25 cellular contexts compared by ENCODE assay signal in genomic region chr2:188276255-188276654, GRCh38. TPM values are rescaled to one million over a fixed set of nuclear protein-coding genes. Genes with fewer than 3 reads are reported as not detected.
DNase-seq lines count a peak whose midpoint lies in the region; ATAC-seq, FAIRE-seq and TF ChIP-seq lines count a peak whose summit lies in the region.
"Had no signal": no experiment of that assay in that cellular context is flagged by ENCODE, and none has a peak within 500 bp of the region (broad histone marks: within the 10 kb centered on the region; RNA-seq: fewer than 3 reads in every experiment).

No MANE protein-coding gene starts in this region.

- no peak for TF ChIP-seq EP300 in H1 (IDR thresholded peaks at IDR 0.05; ENCODE audit: borderline replicate concordance in 1 of 2, low read depth in 2 of 2, low read length in 2 of 2)

- H3K14ac ChIP-seq in H9 (ENCODE audit: insufficient read depth, low read length), result no peak overlapping the region
- no peak overlapping the region for H3K14ac ChIP-seq in H1 (ENCODE audit: insufficient read length)

- POLR2A ChIA-PET in H1 (lab: Charles Lee; ENCODE audit: partially characterized antibody), result interaction anchor here (0.9 kb wide), 1 partner anchor 32 kb away, joined by 5 read pairs; no protein-coding TSS in a partner anchor

- TF ChIP-seq CTCF in H9 (conservative IDR thresholded peaks at IDR 0.05), result no peak
- TF ChIP-seq CTCF in H1 (IDR thresholded peaks at IDR 0.05; ENCODE audit: control extremely low read depth in 1 of 3, insufficient read depth in 1 of 3, low read depth in 1 of 3, low read length in 3 of 3), result no peak
- TF ChIP-seq CTCF in right atrium auricular region (IDR thresholded peaks at IDR 0.05), result no peak
- TF ChIP-seq CTCF in mucosa of descending colon (IDR thresholded peaks at IDR 0.05), result no peak
- TF ChIP-seq CTCF in heart left ventricle (IDR thresholded peaks at IDR 0.05), result no peak

- H3K4me1 ChIP-seq in H9 (ENCODE audit: insufficient read depth, low read length) (peaks cover 13% of the 10 kb centered on the region), HUES6 (ENCODE audit: control insufficient read depth, insufficient read depth, low read length) (peaks cover 37% of the 10 kb centered on the region), H1 (replicated peaks in 1 of 4; ENCODE audit: control insufficient read depth in 3 of 4, insufficient read depth in 4 of 4, low read length in 3 of 4) (peaks cover 1 to 15% (median 13%) of the 10 kb centered on the region in 4 experiments; a peak in 4 of 7 replicates), right atrium auricular region (no peaks in the 10 kb centered on the region), mucosa of descending colon (ENCODE audit: low read depth) (no peaks in the 10 kb centered on the region), heart left ventricle (no peaks in the 10 kb centered on the region)
- H3K4me1 ChIP-seq: BE2C had no signal

- H3K4me2 ChIP-seq in H9 (ENCODE audit: insufficient read depth, insufficient read length, low read length) (peak overlapping the region; percentile 22), H1 (ENCODE audit: insufficient read depth in 1 of 2, low read depth in 2 of 2, low read length in 2 of 2) (peak overlapping the region; percentile 7 to 9; a peak in 2 of 4 replicates)

- H3K23me2 ChIP-seq in H9 (ENCODE audit: insufficient read length, low read depth, low read length, poor library complexity, severe bottlenecking), result peaks cover 5% of the 10 kb centered on the region
- no peaks in the 10 kb centered on the region; the same call in 1 of the 2 replicates for H3K23me2 ChIP-seq in H1 (ENCODE audit: low read depth, low read length)

- no peak overlapping the region for H2AK5ac ChIP-seq in H9 (ENCODE audit: insufficient read length, low read length)
- no peak overlapping the region for H2AK5ac ChIP-seq in H1 (ENCODE audit: low read depth, low read length)

- H3K27ac ChIP-seq in H9 (ENCODE audit: insufficient read length, low read depth, low read length) (peak overlapping the region; percentile 71), HUES6 (ENCODE audit: low read depth, low read length) (peak overlapping the region; percentile 20; the same call in 1 of the 2 replicates), H1 (ENCODE audit: low read depth, low read length) (peak overlapping the region; percentile 23; the same call in 1 of the 2 replicates), right atrium auricular region (no peak overlapping the region), heart left ventricle (no peak overlapping the region)
- H3K27ac ChIP-seq: GM23248 had no signal

- H3K27me3 ChIP-seq in H9 (ENCODE audit: insufficient read depth, low read length) (no peaks in the 10 kb centered on the region), HUES6 (ENCODE audit: control insufficient read depth, insufficient read depth, low read length) (no peaks in the 10 kb centered on the region), H1 (replicated peaks in 1 of 4; ENCODE audit: control insufficient read depth in 3 of 4, extremely low read depth in 1 of 4, insufficient read depth in 3 of 4, low read length in 3 of 4) (no peaks in the 10 kb centered on the region), right atrium auricular region (no peaks in the 10 kb centered on the region), heart left ventricle (no peaks in the 10 kb centered on the region)
- H3K27me3 ChIP-seq: BE2C had no signal

- peaks cover 59 to 61% of the 10 kb centered on the region in 2 experiments for H3K4me1 Mint-ChIP-seq in H9
- H3K4me1 Mint-ChIP-seq: CD4-positive, CD25-positive, alpha-beta regulatory T cell; CD8-positive, alpha-beta memory T cell had no signal

- H3K4me3 ChIP-seq in HUES6 (ENCODE audit: low read depth, low read length), result no peak overlapping the region
- no peak overlapping the region for H3K4me3 ChIP-seq in H1 (ENCODE audit: extremely low read depth in 1 of 4, insufficient read depth in 2 of 4, low read depth in 3 of 4, low read length in 4 of 4)
- no peak overlapping the region for H3K4me3 ChIP-seq in right atrium auricular region
- H3K4me3 ChIP-seq in mucosa of descending colon, result no peak overlapping the region
- no peak overlapping the region for H3K4me3 ChIP-seq in heart left ventricle
- H3K4me3 ChIP-seq: GM12878, GM23248 had no signal

- intact Hi-C loops in mucosa of descending colon (cut with DNase I, micrococcal nuclease), result no loop called here
- intact Hi-C loops in heart left ventricle (cut with DNase I), result no loop called here

- H3K27me3 Mint-ChIP-seq in H9 (ENCODE audit: low read depth), result no peaks in the 10 kb centered on the region
- H3K27me3 Mint-ChIP-seq: CD4-positive, CD25-positive, alpha-beta regulatory T cell; CD8-positive, alpha-beta memory T cell had no signal

- no peak for TF ChIP-seq RAD21 in H1 (IDR thresholded peaks at IDR 0.05 in 1 of 2, conservative IDR thresholded peaks at IDR 0.05 in 1 of 2; ENCODE audit: low read depth in 2 of 2, low read length in 2 of 2)

- no peaks in the 10 kb centered on the region for H4K20me1 ChIP-seq in H9 (ENCODE audit: control insufficient read depth, insufficient read depth, insufficient read length)
- no peaks in the 10 kb centered on the region for H4K20me1 ChIP-seq in H1 (replicated peaks in 1 of 2; ENCODE audit: control insufficient read depth in 1 of 2, insufficient read depth in 2 of 2, low read length in 2 of 2)

- H2AFZ ChIP-seq in H9 (ENCODE audit: low read length) (no peak overlapping the region), H1 (ENCODE audit: low read length) (no peak overlapping the region)
- H2AFZ ChIP-seq: GM23248 had no signal

- H4K8ac ChIP-seq in H9 (replicated peaks; ENCODE audit: insufficient read length, low read depth, low read length) (no peak overlapping the region), H1 (ENCODE audit: extremely low read depth, insufficient read depth, low read length) (no peak overlapping the region)

- H3K23ac ChIP-seq in H9 (ENCODE audit: insufficient read length, low read depth, low read length) (no peak overlapping the region), H1 (ENCODE audit: insufficient read length) (no peak overlapping the region)

- H2BK12ac ChIP-seq in H9 (ENCODE audit: insufficient read length, low read depth, low read length) (no peak overlapping the region), H1 (ENCODE audit: low read depth, low read length) (no peak overlapping the region)

- H3K56ac ChIP-seq in H9 (ENCODE audit: insufficient read length, low read depth, low read length) (no peak overlapping the region), H1 (replicated peaks; ENCODE audit: insufficient read length, low read depth, low read length) (no peak overlapping the region)

- DNase-seq in H9, result no peak
- no peak for DNase-seq in H1 (ENCODE audit: low read depth in 1 of 2, low spot score in 2 of 2)
- DNase-seq in effector CD8-positive, alpha-beta T cell (lab: John Stamatoyannopoulos, UW), result no peak
- DNase-seq in right atrium auricular region (ENCODE audit: low spot score), result no peak
- DNase-seq in mucosa of descending colon, result no peak
- DNase-seq in heart left ventricle, result no peak
- DNase-seq: ACHN; BE2C; C1 segment of cervical spinal cord; CD4-positive, CD25-positive, alpha-beta regulatory T cell; CD8-positive, alpha-beta memory T cell; COR-L47; DMS 273 treated with DMSO at 0.1 percent for 48 hours; DMS53; DND-41; EL; GM23248; H7; IMR-90; Karpas-422; KBM-7 had no signal

- H3K18ac ChIP-seq in H9 (ENCODE audit: insufficient read length, low read depth, low read length) (no peak overlapping the region), H1 (ENCODE audit: extremely low read depth, low read length) (no peak overlapping the region; the same call in 1 of the 2 replicates)

- H3K4me3 Mint-ChIP-seq in H9, result no peak overlapping the region; a peak in 1 of 5 replicates
- H3K4me3 Mint-ChIP-seq: CD4-positive, CD25-positive, alpha-beta regulatory T cell; CD8-positive, alpha-beta memory T cell had no signal

- no peak overlapping the region for H3T11ph ChIP-seq in H9 (ENCODE audit: low read length)

- H3K9ac ChIP-seq in H9 (ENCODE audit: extremely low read depth, insufficient read length, low read length), result no peak overlapping the region
- no peak overlapping the region for H3K9ac ChIP-seq in HUES6 (ENCODE audit: low read length)
- no peak overlapping the region for H3K9ac ChIP-seq in H1 (replicated peaks in 1 of 4; ENCODE audit: extremely low read depth in 1 of 4, low read depth in 3 of 4, low read length in 3 of 4)
- H3K9ac ChIP-seq: GM23248 had no signal

- H4K5ac ChIP-seq in H9 (ENCODE audit: insufficient read length, low read depth, low read length) (no peak overlapping the region), H1 (ENCODE audit: insufficient read length, low read depth, low read length) (no peak overlapping the region)

- H2BK120ac ChIP-seq in H9 (ENCODE audit: low read depth, low read length, poor library complexity, severe bottlenecking) (no peak overlapping the region), H1 (replicated peaks; ENCODE audit: low read depth, low read length) (no peak overlapping the region)

- H3K79me1 ChIP-seq in H9 (ENCODE audit: insufficient read depth, low read depth, low read length, poor library complexity, severe bottlenecking) (no peaks in the 10 kb centered on the region), H1 (ENCODE audit: low read depth, low read length) (no peaks in the 10 kb centered on the region)

- H3K27ac Mint-ChIP-seq in H9, result peak overlapping the region; percentile 90 to 99 (median 95)
- H3K27ac Mint-ChIP-seq: CD8-positive, alpha-beta memory T cell had no signal

- WGBS in H9 (ENCODE audit: extremely low coverage, insufficient read length, low lambda C conversion rate), result no CpG with 5 or more reads among the region's 10 CpGs
- 30% methylated on average over 10 of the region's 10 CpGs; no CpG with 5 or more reads in 1 of the 2 experiments for WGBS in H1 (ENCODE audit: extremely low coverage in 1 of 2, insufficient coverage in 1 of 2, insufficient read length in 1 of 2, insufficient replicate concordance in 2 of 2, low coverage in 1 of 2, low lambda C conversion rate in 2 of 2, missing lambda C conversion rate in 1 of 2), 2 experiments
- 90 to 96% (median 93%) methylated on average over 10 of the region's 10 CpGs for WGBS in heart left ventricle, 4 donors

- no peak overlapping the region for H2BK20ac ChIP-seq in H9 (ENCODE audit: low read depth, low read length, poor library complexity, severe bottlenecking)
- peak overlapping the region; percentile 83 for H2BK20ac ChIP-seq in H1 (ENCODE audit: low read length)

- no peak overlapping the region for H2BK5ac ChIP-seq in H9 (ENCODE audit: insufficient read length, low read length)
- peak overlapping the region; percentile 84; the same call in 1 of the 2 replicates for H2BK5ac ChIP-seq in H1 (ENCODE audit: low read depth, low read length)

- H4K91ac ChIP-seq in H9 (ENCODE audit: insufficient read length, low read depth, low read length), result no peak overlapping the region
- H4K91ac ChIP-seq in H1 (replicated peaks; ENCODE audit: insufficient read length, low read length), result no peak overlapping the region

- FAIRE-seq in H1 (lab: Jason Lieb, UNC), result peak; percentile 88
- FAIRE-seq: GM12878, GM19239, HTR-8/SVneo had no signal

- ATAC-seq in mucosa of descending colon (no peak), heart left ventricle (no peak)
- ATAC-seq: GM12878 had no signal

- H3K9me3 Mint-ChIP-seq in H9, result no peaks in the 10 kb centered on the region

- H3K4ac ChIP-seq in H9 (ENCODE audit: low read depth, low read length) (no peak overlapping the region), H1 (replicated peaks; ENCODE audit: insufficient read length, low read depth, low read length) (peak overlapping the region; percentile 65)

- H3K79me2 ChIP-seq in H9 (ENCODE audit: insufficient read depth, low read length) (no peaks in the 10 kb centered on the region), H1 (ENCODE audit: control insufficient read depth in 1 of 2, insufficient read depth in 2 of 2, low read length in 2 of 2) (no peaks in the 10 kb centered on the region)

- H3K9me3 ChIP-seq in H9 (ENCODE audit: control insufficient read depth, low read depth, low read length) (no peaks in the 10 kb centered on the region), HUES6 (ENCODE audit: control insufficient read depth, insufficient read depth, low read depth, low read length) (no peaks in the 10 kb centered on the region), H1 (ENCODE audit: insufficient read depth in 2 of 2, low read depth in 1 of 2, low read length in 1 of 2) (no peaks in the 10 kb centered on the region), right atrium auricular region (no peaks in the 10 kb centered on the region), mucosa of descending colon (no peaks in the 10 kb centered on the region), heart left ventricle (no peaks in the 10 kb centered on the region)
- H3K9me3 ChIP-seq: BE2C had no signal

- TF ChIP-seq POLR2A in H1 (IDR thresholded peaks at IDR 0.05; ENCODE audit: control extremely low read depth in 1 of 2, low read depth in 2 of 2, low read length in 2 of 2) (no peak), heart left ventricle (IDR thresholded peaks at IDR 0.05) (no peak)

- no peak overlapping the region for H2BK15ac ChIP-seq in H9 (ENCODE audit: low read depth, low read length)
- H2BK15ac ChIP-seq in H1 (ENCODE audit: low read length), result no peak overlapping the region

- no peaks in the 10 kb centered on the region for H3K36me3 Mint-ChIP-seq in H9 (ENCODE audit: insufficient read depth in 1 of 3, low read depth in 3 of 3)
- H3K36me3 Mint-ChIP-seq: CD4-positive, CD25-positive, alpha-beta regulatory T cell; CD8-positive, alpha-beta memory T cell had no signal

- H3K36me3 ChIP-seq in HUES6 (ENCODE audit: control insufficient read depth, insufficient read depth, low read length) (no peaks in the 10 kb centered on the region), H1 (ENCODE audit: control insufficient read depth in 2 of 4, insufficient read depth in 4 of 4, low read length in 3 of 4) (no peaks in the 10 kb centered on the region), right atrium auricular region (no peaks in the 10 kb centered on the region), mucosa of descending colon (ENCODE audit: low read depth) (no peaks in the 10 kb centered on the region), heart left ventricle (no peaks in the 10 kb centered on the region)
- H3K36me3 ChIP-seq: BE2C had no signal

- CTCF ChIA-PET in H1 (lab: Charles Lee; ENCODE audit: partially characterized antibody), result no interaction called here

RNA-seq across cellular contexts. Expression of gene GULP1, which starts 15.4 kb away (rescaled TPM):
- 124 and 140 TPM in 2 replicates for total RNA-seq in H9 (2021)
- 130 and 139 TPM in 2 replicates for total RNA-seq in H1 (2021; fragmentation: NEBNext Ultra II Directional; extraction: Animal tissue kit (Norgen Biotek cat#: 25700))
- 56.4 and 69.7 TPM in 2 replicates for polyA plus RNA-seq in H1 (2011; rRNA removed)
- 69.1 TPM for polyA plus RNA-seq in H1 (2011; cell fraction: cytosol; rRNA removed)
- 80.6 TPM for polyA plus RNA-seq in H1 (2011; cell fraction: nucleus; rRNA removed)
- polyA plus RNA-seq in H1 (2012, experiment 1 of 2), result 64.6 to 96.2 TPM (median 88.8 TPM) in 4 replicates
- polyA plus RNA-seq in H1 (2012, experiment 2 of 2), result 8.6 TPM
- polyA plus RNA-seq in H1 (2013, experiment 1 of 2), result 131 TPM
- 136 TPM for polyA plus RNA-seq in H1 (2013, experiment 2 of 2)
- polyA minus RNA-seq in H1 (2011; rRNA and poly(A)+ RNA removed), result 101 and 170 TPM in 2 replicates
- polyA minus RNA-seq in H1 (2011; cell fraction: cytosol; rRNA and poly(A)+ RNA removed), result 112 TPM
- 251 TPM for polyA minus RNA-seq in H1 (2011; cell fraction: nucleus; rRNA and poly(A)+ RNA removed)
- 10 to 100 TPM in 1 of 2 donors, 1 to 10 TPM in 1; 7.5 to 10.5 TPM for total RNA-seq in right atrium auricular region
- 10 to 100 TPM in 2 of 3 donors, 1 to 10 TPM in 1; 9.0 to 35.7 (median 15.1) TPM for total RNA-seq in mucosa of descending colon
- 1 to 10 TPM; 2.7 to 8.3 (median 5.1) TPM for total RNA-seq in heart left ventricle
- 1 to 10 TPM; 1.1 to 2.9 TPM for polyA plus RNA-seq in heart left ventricle
- total RNA-seq: CD4-positive, CD25-positive, alpha-beta regulatory T cell; CD8-positive, alpha-beta memory T cell had no signal
- polyA plus RNA-seq: CD4-positive, CD25-positive, alpha-beta regulatory T cell; CD8-positive, alpha-beta memory T cell had no signal

Comparison
In these comparisons a context has a peak if more than half of its experiments do, and no peak if none do; other contexts are left out.
1. H3K27ac ChIP-seq: peak in H9 (single experiment), HUES6 (single experiment) and H1 (single experiment); none in right atrium auricular region (0 of 2) and heart left ventricle (0 of 12).